1 cellular context compared by ENCODE assay signal in the genomic region with DNA sequence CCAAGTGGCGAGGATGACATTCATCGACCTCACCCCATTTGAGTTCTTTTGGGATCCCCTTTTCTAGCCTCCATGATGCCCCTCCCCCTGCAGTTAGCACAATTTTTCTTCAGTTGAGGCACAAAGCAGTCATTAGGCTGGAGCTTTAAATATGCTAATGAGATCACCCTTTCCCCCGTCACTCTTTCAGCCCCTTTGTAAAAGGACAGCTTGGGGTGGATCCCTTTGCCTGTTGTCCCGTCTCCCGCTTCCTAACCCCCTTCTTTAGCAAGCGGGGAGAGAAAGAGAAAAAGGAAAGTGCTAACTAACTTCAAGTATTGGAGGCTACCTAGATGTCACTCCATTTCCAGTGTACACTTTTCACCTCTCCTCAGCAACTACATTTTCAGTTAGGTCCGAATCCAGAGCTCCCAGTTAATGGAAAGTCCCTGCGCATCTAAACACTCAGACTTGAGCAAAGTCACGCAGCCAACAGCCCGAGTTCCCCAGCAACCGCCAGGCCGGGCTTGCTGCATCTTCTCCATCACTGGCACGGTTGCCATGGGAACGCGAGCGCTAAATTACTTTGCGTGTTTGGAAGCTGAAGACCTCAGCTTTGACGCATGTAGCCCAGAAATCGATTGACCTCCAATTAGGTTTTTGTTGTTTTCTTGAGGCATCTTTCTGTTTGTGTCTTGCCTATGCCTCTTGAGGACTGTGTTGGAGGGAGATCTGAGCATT.
TF ChIP-seq lines count a peak whose summit lies in the region.

No MANE protein-coding gene starts in this region.

TF ChIP-seq in WTC11, 78 proteins besides CTCF, POLR2A, EP300 and RAD21 (continued from another document):
- TF ChIP-seq, protein P1, sequence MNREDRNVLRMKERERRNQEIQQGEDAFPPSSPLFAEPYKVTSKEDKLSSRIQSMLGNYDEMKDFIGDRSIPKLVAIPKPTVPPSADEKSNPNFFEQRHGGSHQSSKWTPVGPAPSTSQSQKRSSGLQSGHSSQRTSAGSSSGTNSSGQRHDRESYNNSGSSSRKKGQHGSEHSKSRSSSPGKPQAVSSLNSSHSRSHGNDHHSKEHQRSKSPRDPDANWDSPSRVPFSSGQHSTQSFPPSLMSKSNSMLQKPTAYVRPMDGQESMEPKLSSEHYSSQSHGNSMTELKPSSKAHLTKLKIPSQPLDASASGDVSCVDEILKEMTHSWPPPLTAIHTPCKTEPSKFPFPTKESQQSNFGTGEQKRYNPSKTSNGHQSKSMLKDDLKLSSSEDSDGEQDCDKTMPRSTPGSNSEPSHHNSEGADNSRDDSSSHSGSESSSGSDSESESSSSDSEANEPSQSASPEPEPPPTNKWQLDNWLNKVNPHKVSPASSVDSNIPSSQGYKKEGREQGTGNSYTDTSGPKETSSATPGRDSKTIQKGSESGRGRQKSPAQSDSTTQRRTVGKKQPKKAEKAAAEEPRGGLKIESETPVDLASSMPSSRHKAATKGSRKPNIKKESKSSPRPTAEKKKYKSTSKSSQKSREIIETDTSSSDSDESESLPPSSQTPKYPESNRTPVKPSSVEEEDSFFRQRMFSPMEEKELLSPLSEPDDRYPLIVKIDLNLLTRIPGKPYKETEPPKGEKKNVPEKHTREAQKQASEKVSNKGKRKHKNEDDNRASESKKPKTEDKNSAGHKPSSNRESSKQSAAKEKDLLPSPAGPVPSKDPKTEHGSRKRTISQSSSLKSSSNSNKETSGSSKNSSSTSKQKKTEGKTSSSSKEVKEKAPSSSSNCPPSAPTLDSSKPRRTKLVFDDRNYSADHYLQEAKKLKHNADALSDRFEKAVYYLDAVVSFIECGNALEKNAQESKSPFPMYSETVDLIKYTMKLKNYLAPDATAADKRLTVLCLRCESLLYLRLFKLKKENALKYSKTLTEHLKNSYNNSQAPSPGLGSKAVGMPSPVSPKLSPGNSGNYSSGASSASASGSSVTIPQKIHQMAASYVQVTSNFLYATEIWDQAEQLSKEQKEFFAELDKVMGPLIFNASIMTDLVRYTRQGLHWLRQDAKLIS (CRISPR knock-in tag; IDR thresholded peaks at IDR 0.05; ENCODE audit: borderline replicate concordance), result no peak
- TF ChIP-seq NR1H2 (CRISPR knock-in tag; IDR thresholded peaks at IDR 0.05), result no peak
- no peak for TF ChIP-seq MYBL2 (CRISPR knock-in tag; IDR thresholded peaks at IDR 0.05)
TF ChIP-seq in WTC11: peak in this region for 0.
